In the genomic region with DNA sequence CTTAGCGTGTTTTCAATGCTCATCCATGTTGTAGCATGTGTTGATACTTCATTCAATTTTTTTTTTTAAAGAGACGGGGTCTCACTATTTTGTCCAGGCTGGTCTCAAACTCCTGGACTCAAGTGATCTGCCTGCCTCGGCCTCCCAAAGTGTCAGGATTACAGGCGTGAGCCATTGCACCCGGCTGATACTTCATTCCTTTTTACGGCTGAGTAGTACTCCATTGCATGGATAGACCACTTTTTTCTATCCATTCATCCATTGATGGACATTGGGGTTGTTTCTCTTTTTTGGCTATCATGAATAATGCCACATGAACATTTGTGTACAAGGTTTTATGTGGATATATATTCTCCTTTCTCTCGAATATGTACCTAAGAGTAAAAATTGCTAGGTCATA, we compare ENCODE assay signal across 10 cellular contexts. TPM values are rescaled to one million over a fixed set of nuclear protein-coding genes. Genes with fewer than 3 reads are reported as not detected.
DNase-seq lines count a peak whose midpoint lies in the region; ATAC-seq, FAIRE-seq and TF ChIP-seq lines count a peak whose summit lies in the region.
"Had no signal": no experiment of that assay in that cellular context is flagged by ENCODE, and none has a peak within 500 bp of the region (broad histone marks: within the 10 kb centered on the region; RNA-seq: fewer than 3 reads in every experiment).

No MANE protein-coding gene starts in this region.

- no TSS peak for BruUV-seq in K562 (replicated peaks; lab: Mats Ljungman, UMichigan)

- H3K4me3 Mint-ChIP-seq in CD4-positive, CD25-positive, alpha-beta regulatory T cell: peak overlapping the region; percentile 86 to 97 (median 93)
- peak overlapping the region; percentile 49 to 97 (median 80) for H3K4me3 Mint-ChIP-seq in naive thymus-derived CD8-positive, alpha-beta T cell
- no peak overlapping the region for H3K4me3 Mint-ChIP-seq in chondrocyte (ENCODE audit: unreplicated experiment)

- intact Hi-C loops in K562 (cut with micrococcal nuclease): no loop called here

- CTCF ChIA-PET in K562 (lab: Yijun Ruan, JAX; ENCODE audit: low intra/inter-chr PET ratio): no interaction called here

- TF ChIP-seq RAD21 in K562 (CRISPR knock-in tag; conservative IDR thresholded peaks at IDR 0.05 in 1 of 2, IDR thresholded peaks at IDR 0.05 in 1 of 2): no peak

- H3K9me3 ChIP-seq in CD4-positive, CD25-positive, alpha-beta regulatory T cell (ENCODE audit: control insufficient read depth in 2 of 2, low read length in 2 of 2): no peaks in the 10 kb centered on the region
- H3K9me3 ChIP-seq in KOPT-K1 (ENCODE audit: insufficient read depth, low read length, poor library complexity, severe bottlenecking) (no peaks in the 10 kb centered on the region), K562 (replicated peaks; ENCODE audit: control insufficient read depth, insufficient read depth, low read depth, low read length) (0 out of 2 replicates have a peak, but pooled peaks cover 2% of the 10 kb centered on the region)

- TF ChIP-seq POLR2A in K562 (conservative IDR thresholded peaks at IDR 0.05): no peak

- no peaks in the 10 kb centered on the region for H3K79me2 ChIP-seq in K562 (ENCODE audit: control insufficient read depth, insufficient read depth, low read length)

- no peak overlapping the region for H3K9ac ChIP-seq in K562 (ENCODE audit: insufficient read depth in 1 of 2, low read depth in 2 of 2, low read length in 2 of 2)

- H3K36me3 Mint-ChIP-seq in CD4-positive, CD25-positive, alpha-beta regulatory T cell: peaks cover 8% of the 10 kb centered on the region
- no peaks in the 10 kb centered on the region for H3K36me3 Mint-ChIP-seq in naive thymus-derived CD8-positive, alpha-beta T cell
- H3K36me3 Mint-ChIP-seq in chondrocyte (ENCODE audit: low read depth): no peaks in the 10 kb centered on the region

- POLR2A ChIA-PET in K562 (lab: Yijun Ruan, JAX): no interaction called here
- POLR2A ChIA-PET in naive thymus-derived CD8-positive, alpha-beta T cell (lab: Charles Lee): no interaction called here

- peaks cover 42% of the 10 kb centered on the region for H3K4me1 ChIP-seq in CD4-positive, CD25-positive, alpha-beta regulatory T cell (ENCODE audit: control insufficient read depth, insufficient read depth, low read length, poor library complexity, severe bottlenecking)
- H3K4me1 ChIP-seq in K562 (replicated peaks in 1 of 2; ENCODE audit: control insufficient read depth in 2 of 2, insufficient read depth in 2 of 2, low read length in 2 of 2): peaks cover 9 to 14% of the 10 kb centered on the region in 2 experiments

- no peak overlapping the region for H3K4me2 ChIP-seq in K562 (ENCODE audit: insufficient read depth, low read length)

- in situ Hi-C loops in K562 (cut with MboI): no loop called here

- no peaks in the 10 kb centered on the region for H3K9me1 ChIP-seq in K562 (ENCODE audit: control insufficient read depth, insufficient read depth, low read length)

- no peaks in the 10 kb centered on the region for H4K20me1 ChIP-seq in K562 (replicated peaks; ENCODE audit: control insufficient read depth, insufficient read depth, low read length)

- no peak for FAIRE-seq in K562 (lab: Jason Lieb, UNC)
- FAIRE-seq: D721Med had no signal

- H2AFZ ChIP-seq in K562 (ENCODE audit: low read depth, low read length): no peak overlapping the region

- H3K27ac Mint-ChIP-seq in CD4-positive, CD25-positive, alpha-beta regulatory T cell: peak overlapping the region in 2 of 3 donors; percentile 34 to 82
- peak overlapping the region in 5 of 10 donors; percentile 46 to 92 (median 81) for H3K27ac Mint-ChIP-seq in naive thymus-derived CD8-positive, alpha-beta T cell
- no peak overlapping the region for H3K27ac Mint-ChIP-seq in chondrocyte (ENCODE audit: unreplicated experiment)

- H3K4me1 Mint-ChIP-seq in CD4-positive, CD25-positive, alpha-beta regulatory T cell: peaks cover 19 to 58% (median 46%) of the 10 kb centered on the region in 4 donors
- H3K4me1 Mint-ChIP-seq in naive thymus-derived CD8-positive, alpha-beta T cell: peaks cover 44 to 58% (median 54%) of the 10 kb centered on the region in 4 donors
- peaks cover 23% of the 10 kb centered on the region for H3K4me1 Mint-ChIP-seq in chondrocyte (ENCODE audit: low read depth)

- no peaks in the 10 kb centered on the region for H3K9me3 Mint-ChIP-seq in CD4-positive, CD25-positive, alpha-beta regulatory T cell
- no peaks in the 10 kb centered on the region for H3K9me3 Mint-ChIP-seq in naive thymus-derived CD8-positive, alpha-beta T cell
- no peaks in the 10 kb centered on the region for H3K9me3 Mint-ChIP-seq in chondrocyte (ENCODE audit: low read depth)

- H3K4me3 ChIP-seq in CD4-positive, CD25-positive, alpha-beta regulatory T cell (ENCODE audit: low read depth, low read length): peak overlapping the region; percentile 90
- no peak overlapping the region for H3K4me3 ChIP-seq in K562

- TF ChIP-seq CTCF in K562 (IDR thresholded peaks at IDR 0.05 in 2 of 3, conservative IDR thresholded peaks at IDR 0.05 in 1 of 3; ENCODE audit: insufficient read depth in 2 of 3, low read depth in 1 of 3, low read length in 3 of 3) (no peak), chondrocyte (IDR thresholded peaks at IDR 0.05) (no peak)

- no peak for ATAC-seq in CD4-positive, CD25-positive, alpha-beta regulatory T cell (ENCODE audit: low read depth in 2 of 2)
- ATAC-seq in K562: no peak
- ATAC-seq in naive thymus-derived CD8-positive, alpha-beta T cell: no peak
- no peak for ATAC-seq in GM18907 (IDR thresholded peaks at IDR 0.05; ENCODE audit: unreplicated experiment)
- ATAC-seq in HG03039 (IDR thresholded peaks at IDR 0.05; ENCODE audit: unreplicated experiment): no peak

- DNase-seq in CD4-positive, CD25-positive, alpha-beta regulatory T cell: no peak
- DNase-seq in K562 (ENCODE audit: extremely low read depth in 1 of 4, low spot score in 3 of 4): no peak
- no peak for DNase-seq in naive thymus-derived CD8-positive, alpha-beta T cell
- DNase-seq in stimulated activated naive CD4-positive, alpha-beta T cell (lab: John Stamatoyannopoulos, UW): no peak
- no peak for DNase-seq in chondrocyte (ENCODE audit: low spot score)

- H3K27me3 ChIP-seq in CD4-positive, CD25-positive, alpha-beta regulatory T cell (ENCODE audit: control insufficient read depth, insufficient read depth, low read length): no peaks in the 10 kb centered on the region
- no peaks in the 10 kb centered on the region for H3K27me3 ChIP-seq in K562 (ENCODE audit: control insufficient read depth in 2 of 2, insufficient read depth in 2 of 2, low read length in 2 of 2)

- TF ChIP-seq EP300 in K562 (IDR thresholded peaks at IDR 0.05; ENCODE audit: low read length): no peak

- H3K36me3 ChIP-seq in CD4-positive, CD25-positive, alpha-beta regulatory T cell (ENCODE audit: control insufficient read depth, insufficient read depth, low read length): no peaks in the 10 kb centered on the region
- H3K36me3 ChIP-seq in KOPT-K1 (ENCODE audit: insufficient read depth, low read length) (no peaks in the 10 kb centered on the region), K562 (ENCODE audit: control insufficient read depth, insufficient read depth, low read length) (no peaks in the 10 kb centered on the region)

- no peaks in the 10 kb centered on the region for H3K27me3 Mint-ChIP-seq in CD4-positive, CD25-positive, alpha-beta regulatory T cell
- no peaks in the 10 kb centered on the region for H3K27me3 Mint-ChIP-seq in naive thymus-derived CD8-positive, alpha-beta T cell
- H3K27me3 Mint-ChIP-seq in chondrocyte (ENCODE audit: low read depth): peaks cover 9% of the 10 kb centered on the region

- whole genome bisulfite sequencing in K562 (ENCODE audit: insufficient coverage, low coverage, missing lambda C conversion rate): 40% methylated on average over 7 of the region's 7 CpGs

- no peak overlapping the region for H3K27ac ChIP-seq in CD4-positive, CD25-positive, alpha-beta regulatory T cell (ENCODE audit: insufficient read depth, low read length, poor library complexity, severe bottlenecking)
- H3K27ac ChIP-seq in KOPT-K1 (ENCODE audit: low read depth, low read length, poor library complexity, severe bottlenecking) (peak overlapping the region; percentile 59), K562 (ENCODE audit: extremely low read depth, low read depth, low read length) (no peak overlapping the region)

TF ChIP-seq in K562, 482 proteins besides CTCF, POLR2A, EP300 and RAD21:
- TF ChIP-seq KDM4B (IDR thresholded peaks at IDR 0.05; ENCODE audit: borderline replicate concordance in 2 of 2, low read depth in 1 of 2): no peak
- TF ChIP-seq ZNF146 (CRISPR knock-in tag; IDR thresholded peaks at IDR 0.05; ENCODE audit: unreplicated experiment): peak; percentile 68
TF ChIP-seq in K562: peak in this region for 1.

RNA-seq across cellular contexts. Expression of gene P2RX7, which starts 1.2 kb away (rescaled TPM):
- total RNA-seq in CD4-positive, CD25-positive, alpha-beta regulatory T cell: 23.5 TPM
- polyA plus RNA-seq in CD4-positive, CD25-positive, alpha-beta regulatory T cell: 1 to 10 TPM; 3.4 to 7.5 (median 5.7) TPM
- 0.42 TPM in 1 of 2 replicates, not detected in the other for total RNA-seq in K562 (2011; cell fraction: chromatin; rRNA removed; ENCODE audit: low replicate concordance)
- total RNA-seq in K562 (2011; cell fraction: nucleolus; rRNA removed): 0.13 TPM in 1 of 2 replicates, not detected in the other
- total RNA-seq in K562 (2011; cell fraction: nucleoplasm; rRNA removed): 0.31 and 0.37 TPM in 2 replicates
- total RNA-seq in K562 (2014; rRNA removed) (0.09 and 0.20 TPM in 2 replicates), K562 (2014; rRNA removed; fragmentation: Illumina TruSeq; extraction: Trizol) (0.38 and 0.44 TPM in 2 replicates), K562 (2015; rRNA removed; fragmentation: Illumina TruSeq; extraction: Trizol) (0.25 and 0.30 TPM in 2 replicates), K562 (2021) (0.40 TPM in 2 replicates), chondrocyte (0.39 to 1.00 TPM (median 0.47 TPM) in 3 replicates)
- polyA plus RNA-seq in K562 (2011; rRNA removed) (0.04 and 0.12 TPM in 2 replicates), K562 (2014; fragmentation: Illumina TruSeq; extraction: Trizol) (0.46 and 0.65 TPM in 2 replicates), K562 (2014; fragmentation: Nextera tagmentation; extraction: Ambion mirVana) (under 1 TPM; 0.30 to 0.38 TPM), K562 (2014; rRNA removed) (0.15 and 0.27 TPM in 2 replicates)
- polyA plus RNA-seq in K562 (2011; cell fraction: cytosol; rRNA removed): 0.04 TPM in 1 of 2 replicates, not detected in the other
- 0.08 TPM in 1 of 2 replicates, not detected in the other for polyA plus RNA-seq in K562 (2011; cell fraction: nucleus; rRNA removed)
- polyA plus RNA-seq in K562 (2012): 0.68 and 6.5 TPM in 2 replicates
- not detected in 2 replicates for polyA minus RNA-seq in K562 (2011; rRNA and poly(A)+ RNA removed)
- polyA minus RNA-seq in K562 (2011; cell fraction: cytosol; rRNA and poly(A)+ RNA removed): not detected in 2 replicates
- not detected in 2 replicates for polyA minus RNA-seq in K562 (2011; cell fraction: nucleus; rRNA and poly(A)+ RNA removed)
- total RNA-seq in naive thymus-derived CD8-positive, alpha-beta T cell: 1 to 10 TPM; 4.3 to 4.5 TPM
- polyA plus RNA-seq in naive thymus-derived CD8-positive, alpha-beta T cell: 1 to 10 TPM; 3.2 to 6.9 (median 6.6) TPM
- total RNA-seq: HT1080 had no signal
